27 cellular contexts compared by ENCODE assay signal in the genomic region with DNA sequence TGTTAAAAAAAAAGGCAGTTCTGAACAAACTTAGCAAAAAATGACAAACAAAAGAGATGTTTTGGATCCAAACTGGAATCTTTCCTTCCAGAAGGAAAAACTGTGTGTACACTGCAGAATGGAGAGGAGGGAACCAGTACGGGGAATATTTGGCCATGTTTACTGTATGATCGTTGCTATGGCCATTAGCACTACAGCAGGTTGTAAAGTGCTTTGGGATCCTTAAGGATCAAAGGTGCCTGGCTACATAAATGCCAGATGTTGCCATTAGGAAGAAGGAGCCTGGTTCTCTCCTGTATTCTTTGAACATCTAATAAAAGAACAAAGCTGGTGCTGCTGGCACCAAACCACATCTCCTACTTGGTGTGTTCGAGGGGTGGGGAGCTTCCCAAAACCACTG. TPM values are rescaled to one million over a fixed set of nuclear protein-coding genes. Genes with fewer than 3 reads are reported as not detected.
A peak's percentile ranks its signal among the peaks of the same experiment; 100 is the strongest.
DNase-seq lines count a peak whose midpoint lies in the region; ATAC-seq and FAIRE-seq lines count a peak whose summit lies in the region.
"Had no signal": no experiment of that assay in that cellular context is flagged by ENCODE, and none has a peak within 500 bp of the region (broad histone marks: within the 10 kb centered on the region; RNA-seq: fewer than 3 reads in every experiment).

No MANE protein-coding gene starts in this region.

- no peaks in the 10 kb centered on the region for H3K36me3 ChIP-seq in small intestine (ENCODE audit: control insufficient read depth in 2 of 2, insufficient read depth in 2 of 2, low read length in 2 of 2)
- H3K36me3 ChIP-seq: BLaER1 had no signal

- intact Hi-C loops in dendritic cell treated with granulocyte-macrophage colony-stimulating factor and Interleukin-4, amounts not matched to agents 40 ng/mL and 50 ng/mL, for 4 days (cut with micrococcal nuclease): no loop called here

- no peak overlapping the region for H3K27ac ChIP-seq in small intestine (ENCODE audit: low read depth in 1 of 2, low read length in 1 of 2)
- H3K27ac ChIP-seq: 22Rv1, BLaER1, RWPE1 had no signal

- H3K27ac Mint-ChIP-seq in dendritic cell treated with granulocyte-macrophage colony-stimulating factor and Interleukin-4, amounts not matched to agents 40 ng/mL and 50 ng/mL, for 4 days: peak overlapping the region; percentile 43
- H3K27ac Mint-ChIP-seq in activated naive CD4-positive, alpha-beta T cell treated with anti-CD3 and anti-CD28 coated beads, Interleukin-2, amount 50 U/mL, for 72 hours: no peak overlapping the region
- H3K27ac Mint-ChIP-seq: CD4-positive, alpha-beta T cell; HFFc6 had no signal

- no peak for FAIRE-seq in small intestine (lab: Jason Lieb, UNC)

- no peaks in the 10 kb centered on the region for H3K9me3 ChIP-seq in small intestine (ENCODE audit: control insufficient read depth, low read depth)
- H3K9me3 ChIP-seq: SK-N-SH had no signal

- no peak overlapping the region for H3K4me3 ChIP-seq in small intestine (ENCODE audit: low read depth in 1 of 2, low read length in 2 of 2)
- H3K4me3 ChIP-seq: BLaER1 had no signal

- H3K4me1 Mint-ChIP-seq in dendritic cell treated with granulocyte-macrophage colony-stimulating factor and Interleukin-4, amounts not matched to agents 40 ng/mL and 50 ng/mL, for 4 days (ENCODE audit: low read depth): peaks cover 32% of the 10 kb centered on the region

- H3K27me3 ChIP-seq in small intestine (ENCODE audit: control insufficient read depth in 2 of 2, insufficient read depth in 2 of 2, low read length in 2 of 2): no peaks in the 10 kb centered on the region
- H3K27me3 ChIP-seq: BLaER1 had no signal

- WGBS in small intestine, 3 donors: 14 to 27% (median 19%) methylated on average over 3 of the region's 3 CpGs

- DNase-seq in DMS153 (lab: John Stamatoyannopoulos, UW) (peak; percentile 23), DMS153 treated with DMSO at 0.1 percent for 48 hours (lab: John Stamatoyannopoulos, UW; ENCODE audit: unreplicated experiment) (no peak), NCI-H748 (lab: John Stamatoyannopoulos, UW; ENCODE audit: unreplicated experiment) (peak; percentile 9), NCI-H748 treated with DMSO at 0.1 percent for 48 hours (lab: John Stamatoyannopoulos, UW) (no peak), small intestine (peak; percentile 66), islet precursor cell (no peak)
- no peak for DNase-seq in activated naive CD4-positive, alpha-beta T cell treated with anti-CD3 and anti-CD28 coated beads, Interleukin-2, amount 50 U/mL, for 72 hours (ENCODE audit: low spot score in 2 of 2)
- DNase-seq: ACHN; CD4-positive, alpha-beta T cell; COR-L47; EL; GF-D8; HFFc6; Kasumi-1; NCI-H1417 treated with DMSO at 0.1 percent for 48 hours; NCI-H187 treated with DMSO at 0.1 percent for 48 hours; NCI-H2107; NCI-H446; NK-92 treated with Interleukin-12 subunit alpha and Interleukin-12 subunit beta, amount 100 ng/mL, for 24 hours; SIG-M5; SK-N-SH; T-helper 2 cell had no signal

- H3K9me3 Mint-ChIP-seq in dendritic cell treated with granulocyte-macrophage colony-stimulating factor and Interleukin-4, amounts not matched to agents 40 ng/mL and 50 ng/mL, for 4 days: peaks cover 18% of the 10 kb centered on the region
- H3K9me3 Mint-ChIP-seq in activated naive CD4-positive, alpha-beta T cell treated with anti-CD3 and anti-CD28 coated beads, Interleukin-2, amount 50 U/mL, for 72 hours: peaks cover 0 to 8% of the 10 kb centered on the region in 2 donors
- H3K9me3 Mint-ChIP-seq: CD4-positive, alpha-beta T cell; HFFc6 had no signal

- no peak overlapping the region for H3K4me3 Mint-ChIP-seq in dendritic cell treated with granulocyte-macrophage colony-stimulating factor and Interleukin-4, amounts not matched to agents 40 ng/mL and 50 ng/mL, for 4 days
- H3K4me3 Mint-ChIP-seq: CD4-positive, alpha-beta T cell; HFFc6 had no signal

- H3K4me1 ChIP-seq in small intestine (ENCODE audit: control insufficient read depth in 2 of 2, insufficient read depth in 1 of 2, low read depth in 1 of 2, low read length in 1 of 2): no peaks in the 10 kb centered on the region

- no peak for ATAC-seq in activated naive CD4-positive, alpha-beta T cell treated with anti-CD3 and anti-CD28 coated beads, Interleukin-2, amount 50 U/mL, for 72 hours

- H3K36me3 Mint-ChIP-seq in dendritic cell treated with granulocyte-macrophage colony-stimulating factor and Interleukin-4, amounts not matched to agents 40 ng/mL and 50 ng/mL, for 4 days (ENCODE audit: low read depth): peaks cover 7% of the 10 kb centered on the region
- H3K36me3 Mint-ChIP-seq in activated naive CD4-positive, alpha-beta T cell treated with anti-CD3 and anti-CD28 coated beads, Interleukin-2, amount 50 U/mL, for 72 hours: peaks cover 0 to 8% of the 10 kb centered on the region in 2 donors

- no peaks in the 10 kb centered on the region for H3K27me3 Mint-ChIP-seq in dendritic cell treated with granulocyte-macrophage colony-stimulating factor and Interleukin-4, amounts not matched to agents 40 ng/mL and 50 ng/mL, for 4 days
- H3K27me3 Mint-ChIP-seq: CD4-positive, alpha-beta T cell had no signal

RNA-seq across cellular contexts. Expression of a gene that starts 7.6 kb away (rescaled TPM):
- 1 to 10 TPM; 1.1 to 3.6 (median 1.1) TPM for polyA plus RNA-seq in small intestine
- 1 to 10 TPM in 1 of 2 donors, under 1 TPM in 1; 0.16 to 3.1 TPM for total RNA-seq in activated naive CD4-positive, alpha-beta T cell treated with anti-CD3 and anti-CD28 coated beads, Interleukin-2, amount 50 U/mL, for 72 hours
- total RNA-seq: H4 had no signal

Comparison
In these comparisons a context has a peak if more than half of its experiments do, and no peak if none do; other contexts are left out.
1. DNase-seq: peak in DMS153 (single experiment), NCI-H748 (single experiment) and small intestine (single experiment); none in DMS153 treated with DMSO at 0.1 percent for 48 hours (single experiment), NCI-H748 treated with DMSO at 0.1 percent for 48 hours (single experiment), activated naive CD4-positive, alpha-beta T cell treated with anti-CD3 and anti-CD28 coated beads, Interleukin-2, amount 50 U/mL, for 72 hours (0 of 2) and islet precursor cell (single experiment).